Comparison of ENCODE assay signal across 12 cellular contexts in the genomic region with DNA sequence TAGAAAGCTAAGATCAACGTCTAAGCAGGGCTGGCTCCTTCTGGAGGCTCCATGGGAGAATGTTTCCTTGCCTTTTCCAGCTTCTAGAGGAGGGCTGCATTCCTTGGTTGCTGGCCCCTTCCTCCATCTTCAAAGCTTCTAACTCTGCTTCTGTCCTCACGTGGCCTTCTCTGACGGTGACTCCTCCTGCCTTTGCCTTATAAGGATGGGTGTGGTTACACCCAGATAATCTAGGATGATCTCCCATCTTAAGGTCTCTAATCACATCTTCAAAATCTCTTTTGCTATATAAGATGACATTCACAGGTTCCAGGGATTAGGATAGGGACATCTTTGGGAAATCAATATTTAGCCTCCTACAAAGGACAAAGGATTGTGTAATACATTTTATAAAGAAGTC. TPM values are rescaled to one million over a fixed set of nuclear protein-coding genes. Genes with fewer than 3 reads are reported as not detected.
DNase-seq lines count a peak whose midpoint lies in the region; TF ChIP-seq lines count a peak whose summit lies in the region.
"Had no signal": no experiment of that assay in that cellular context is flagged by ENCODE, and none has a peak within 500 bp of the region (broad histone marks: within the 10 kb centered on the region; RNA-seq: fewer than 3 reads in every experiment).

No MANE protein-coding gene starts in this region.

- H4K20me1 ChIP-seq in DOHH2 (ENCODE audit: control insufficient read depth, insufficient read depth, low read depth, low read length) = no peaks in the 10 kb centered on the region
- H4K20me1 ChIP-seq in neural progenitor cell (ENCODE audit: low read depth) = peaks cover 5% of the 10 kb centered on the region

- H3K4me3 ChIP-seq in DOHH2 (ENCODE audit: low read length) (peak overlapping the region; percentile 79), adipocyte (ENCODE audit: low read length) (peak overlapping the region; percentile 80), neural progenitor cell (no peak overlapping the region)

- H3K27ac ChIP-seq in DOHH2 (ENCODE audit: low read depth, low read length) (no peak overlapping the region), neural progenitor cell (no peak overlapping the region)

- peaks cover 8% of the 10 kb centered on the region for H3K36me3 Mint-ChIP-seq in neural progenitor cell

- H3K9me2 ChIP-seq in DOHH2 (replicated peaks; ENCODE audit: control insufficient read depth, low read length) = no peaks in the 10 kb centered on the region

- peak; percentile 72 for DNase-seq in NCI-H82 treated with DMSO at 0.1 percent for 48 hours (lab: John Stamatoyannopoulos, UW; ENCODE audit: unreplicated experiment)
- no peak for DNase-seq in adipocyte (ENCODE audit: low read depth)
- no peak for DNase-seq in neural progenitor cell (ENCODE audit: low spot score)
- no peak for DNase-seq in cerebellum (ENCODE audit: low spot score)
- DNase-seq in SW480 (ENCODE audit: low spot score) = no peak
- no peak for DNase-seq in GM19238 (ENCODE audit: insufficient read length, low spot score)
- DNase-seq: caudate nucleus, DMS53, NCI-H1436 treated with DMSO at 0.1 percent for 48 hours, NCI-H748 treated with DMSO at 0.1 percent for 48 hours, SW 1271 had no signal

- H3K4me1 ChIP-seq in DOHH2 (ENCODE audit: control insufficient read depth, low read length) (peaks cover 23% of the 10 kb centered on the region), adipocyte (ENCODE audit: control insufficient read depth, insufficient read depth, low read length) (no peaks in the 10 kb centered on the region), neural progenitor cell (no peaks in the 10 kb centered on the region)

- no peaks in the 10 kb centered on the region for H3K27me3 ChIP-seq in DOHH2 (ENCODE audit: control insufficient read depth, low read length)
- peaks cover 6% of the 10 kb centered on the region for H3K27me3 ChIP-seq in adipocyte (replicated peaks; ENCODE audit: control insufficient read depth, insufficient read depth, low read length)
- no peaks in the 10 kb centered on the region for H3K27me3 ChIP-seq in neural progenitor cell

- H2AFZ ChIP-seq in neural progenitor cell (replicated peaks) = no peak overlapping the region

- peaks cover 27% of the 10 kb centered on the region for H3K79me2 ChIP-seq in DOHH2 (ENCODE audit: control insufficient read depth, low read length)
- peaks cover 20% of the 10 kb centered on the region for H3K79me2 ChIP-seq in neural progenitor cell (ENCODE audit: low read depth)

- H3K4me3 Mint-ChIP-seq in neural progenitor cell = peak overlapping the region; percentile 88

- H3K27me3 Mint-ChIP-seq in neural progenitor cell (ENCODE audit: insufficient read depth, low read depth) = peaks cover 12% of the 10 kb centered on the region

- TF ChIP-seq CTCF in DOHH2 (IDR thresholded peaks at IDR 0.05; ENCODE audit: low read depth, low read length, poor library complexity, severe bottlenecking) = no peak
- TF ChIP-seq CTCF in neural progenitor cell (IDR thresholded peaks at IDR 0.05) = no peak

- H3K9ac ChIP-seq in adipocyte (ENCODE audit: low read length) (no peak overlapping the region), neural progenitor cell (no peak overlapping the region)

- peaks cover 17% of the 10 kb centered on the region for H3K4me1 Mint-ChIP-seq in neural progenitor cell

- no peaks in the 10 kb centered on the region for H3K9me3 ChIP-seq in DOHH2 (ENCODE audit: control insufficient read depth, insufficient read depth, low read length)
- no peaks in the 10 kb centered on the region for H3K9me3 ChIP-seq in adipocyte (ENCODE audit: control insufficient read depth, low read length)
- no peaks in the 10 kb centered on the region for H3K9me3 ChIP-seq in neural progenitor cell (ENCODE audit: low read depth)

- peaks cover 44% of the 10 kb centered on the region for H3K9me3 Mint-ChIP-seq in neural progenitor cell

- H3K36me3 ChIP-seq in DOHH2 (ENCODE audit: control insufficient read depth, low read length) (peaks cover 16% of the 10 kb centered on the region; the same call in 1 of the 2 replicates), adipocyte (ENCODE audit: control insufficient read depth, insufficient read depth, low read length, severe bottlenecking) (peaks cover 6% of the 10 kb centered on the region), neural progenitor cell (no peaks in the 10 kb centered on the region)

- H3F3A ChIP-seq in DOHH2 (ENCODE audit: control insufficient read depth, insufficient read depth) = no peaks in the 10 kb centered on the region
- no peaks in the 10 kb centered on the region for H3F3A ChIP-seq in neural progenitor cell (ENCODE audit: low read depth)

- H3K27ac Mint-ChIP-seq in neural progenitor cell = no peak overlapping the region

- H3K4me2 ChIP-seq in DOHH2 (ENCODE audit: low read length) = peak overlapping the region; percentile 71
- no peak overlapping the region for H3K4me2 ChIP-seq in neural progenitor cell

RNA-seq across cellular contexts. Expression of a gene that starts 1.6 kb away (rescaled TPM):
- total RNA-seq in neural progenitor cell (ENCODE audit: low replicate concordance) = 15.2 and 22.2 TPM in 2 replicates
- total RNA-seq in cerebellum = 9.5 TPM

RNA-seq across cellular contexts. Expression of a gene that starts 49.7 kb away (rescaled TPM):
- total RNA-seq in neural progenitor cell (ENCODE audit: low replicate concordance) (0.21 and 2.0 TPM in 2 replicates), cerebellum (0.45 TPM)
